In the genomic region with DNA sequence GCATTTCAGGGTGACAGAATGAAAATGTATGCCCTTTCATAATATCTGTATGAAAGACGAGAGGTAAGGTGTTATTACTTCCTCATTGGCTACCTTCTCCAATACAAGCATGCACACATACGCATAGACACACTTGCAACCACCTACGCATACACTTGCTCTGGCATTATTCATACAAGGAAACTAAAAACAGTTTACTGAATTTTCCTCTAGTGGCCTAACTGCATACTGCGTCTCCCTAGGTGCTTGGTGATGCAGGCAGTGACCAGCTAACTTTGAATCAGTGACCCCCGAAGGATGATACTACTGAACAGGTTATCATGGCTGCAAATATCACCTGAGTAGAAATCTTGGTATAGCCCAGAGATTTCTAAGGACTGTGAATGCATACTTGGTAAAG, we compare ENCODE assay signal across 25 cellular contexts.
DNase-seq lines count a peak whose midpoint lies in the region; ATAC-seq and TF ChIP-seq lines count a peak whose summit lies in the region.
"Had no signal": no experiment of that assay in that cellular context is flagged by ENCODE, and none has a peak within 500 bp of the region (broad histone marks: within the 10 kb centered on the region; RNA-seq: fewer than 3 reads in every experiment).

No MANE protein-coding gene starts in this region.

- H3K4me1 ChIP-seq in neural progenitor cell: peaks cover 30% of the 10 kb centered on the region

- H3K36me3 ChIP-seq in neural progenitor cell: no peaks in the 10 kb centered on the region

- peak overlapping the region; percentile 10 for H3K4me2 ChIP-seq in neural progenitor cell
- H3K4me2 ChIP-seq: hepatocyte had no signal

- peaks cover 43% of the 10 kb centered on the region for H3K4me1 Mint-ChIP-seq in neural progenitor cell
- H3K4me1 Mint-ChIP-seq in stimulated activated naive B cell treated with anti-CD40 and anti-IgM and Interleukin-4, amounts not matched to agents 10 μg/mL and 1 μg/mL and 100 μg/mL, for 72 hours: no peaks in the 10 kb centered on the region
- H3K4me1 Mint-ChIP-seq: activated CD4-positive, alpha-beta memory T cell treated with anti-CD3 and anti-CD28 coated beads, Interleukin-2, amount 10 ng/mL, durations not matched to agents 7 days and 5 days; B cell; memory B cell; naive thymus-derived CD8-positive, alpha-beta T cell had no signal

- H3K9ac ChIP-seq in neural progenitor cell: no peak overlapping the region

- peaks cover 5% of the 10 kb centered on the region for H3K9me3 Mint-ChIP-seq in neural progenitor cell
- H3K9me3 Mint-ChIP-seq in stimulated activated naive B cell treated with anti-CD40 and anti-IgM and Interleukin-4, amounts not matched to agents 10 μg/mL and 1 μg/mL and 100 μg/mL, for 72 hours: no peaks in the 10 kb centered on the region
- H3K9me3 Mint-ChIP-seq: activated CD4-positive, alpha-beta memory T cell treated with anti-CD3 and anti-CD28 coated beads, Interleukin-2, amount 10 ng/mL, durations not matched to agents 7 days and 5 days had no signal

- no peaks in the 10 kb centered on the region for H3K36me3 Mint-ChIP-seq in neural progenitor cell
- no peaks in the 10 kb centered on the region for H3K36me3 Mint-ChIP-seq in stimulated activated naive B cell treated with anti-CD40 and anti-IgM and Interleukin-4, amounts not matched to agents 10 μg/mL and 1 μg/mL and 100 μg/mL, for 72 hours
- H3K36me3 Mint-ChIP-seq: memory B cell; naive thymus-derived CD8-positive, alpha-beta T cell had no signal

- no peak overlapping the region for H3K4me3 ChIP-seq in neural progenitor cell
- H3K4me3 ChIP-seq: hepatocyte, skin epidermis had no signal

- peaks cover 13% of the 10 kb centered on the region for H3K27me3 Mint-ChIP-seq in neural progenitor cell (ENCODE audit: insufficient read depth, low read depth)
- no peaks in the 10 kb centered on the region for H3K27me3 Mint-ChIP-seq in stimulated activated naive B cell treated with anti-CD40 and anti-IgM and Interleukin-4, amounts not matched to agents 10 μg/mL and 1 μg/mL and 100 μg/mL, for 72 hours
- H3K27me3 Mint-ChIP-seq: activated CD4-positive, alpha-beta memory T cell treated with anti-CD3 and anti-CD28 coated beads, Interleukin-2, amount 10 ng/mL, durations not matched to agents 7 days and 5 days; B cell; memory B cell; naive thymus-derived CD8-positive, alpha-beta T cell had no signal

- TF ChIP-seq CTCF in neural progenitor cell (IDR thresholded peaks at IDR 0.05): peak; percentile 47

- H3K27ac ChIP-seq in epithelial cell of prostate (no peak overlapping the region), neural progenitor cell (no peak overlapping the region)
- H3K27ac ChIP-seq: hepatocyte had no signal

- H3K27ac Mint-ChIP-seq in neural progenitor cell: no peak overlapping the region
- H3K27ac Mint-ChIP-seq in stimulated activated naive B cell treated with anti-CD40 and anti-IgM and Interleukin-4, amounts not matched to agents 10 μg/mL and 1 μg/mL and 100 μg/mL, for 72 hours: no peak overlapping the region
- H3K27ac Mint-ChIP-seq: activated CD4-positive, alpha-beta memory T cell treated with anti-CD3 and anti-CD28 coated beads, Interleukin-2, amount 10 ng/mL, durations not matched to agents 7 days and 5 days; B cell; memory B cell; naive thymus-derived CD8-positive, alpha-beta T cell had no signal

- no peaks in the 10 kb centered on the region for H3K27me3 ChIP-seq in neural progenitor cell
- H3K27me3 ChIP-seq: hepatocyte had no signal

- no peaks in the 10 kb centered on the region for H3K79me2 ChIP-seq in neural progenitor cell (ENCODE audit: low read depth)
- H3K79me2 ChIP-seq: hepatocyte had no signal

- H3K9me3 ChIP-seq in neural progenitor cell (ENCODE audit: low read depth): no peaks in the 10 kb centered on the region

- ATAC-seq in GM18868 (IDR thresholded peaks at IDR 0.05; ENCODE audit: unreplicated experiment): peak; percentile 49
- ATAC-seq in stimulated activated naive B cell treated with anti-CD40 and anti-IgM and Interleukin-4, amounts not matched to agents 10 μg/mL and 1 μg/mL and 100 μg/mL, for 72 hours (replicated peaks): no peak
- ATAC-seq: naive thymus-derived CD8-positive, alpha-beta T cell had no signal

- no peak overlapping the region for H3K4me3 Mint-ChIP-seq in neural progenitor cell
- H3K4me3 Mint-ChIP-seq in stimulated activated naive B cell treated with anti-CD40 and anti-IgM and Interleukin-4, amounts not matched to agents 10 μg/mL and 1 μg/mL and 100 μg/mL, for 72 hours: no peak overlapping the region
- H3K4me3 Mint-ChIP-seq: activated CD4-positive, alpha-beta memory T cell treated with anti-CD3 and anti-CD28 coated beads, Interleukin-2, amount 10 ng/mL, durations not matched to agents 7 days and 5 days; B cell; memory B cell; naive thymus-derived CD8-positive, alpha-beta T cell had no signal

- no peaks in the 10 kb centered on the region for H4K20me1 ChIP-seq in neural progenitor cell (ENCODE audit: low read depth)

- no peak overlapping the region for H2AFZ ChIP-seq in neural progenitor cell (replicated peaks)
- H2AFZ ChIP-seq: hepatocyte had no signal

- DNase-seq in NCI-H69 (lab: John Stamatoyannopoulos, UW): peak; percentile 29
- peak; percentile 40 for DNase-seq in epithelial cell of prostate (ENCODE audit: low read depth, low spot score)
- DNase-seq in neural progenitor cell (ENCODE audit: low spot score): no peak
- no peak for DNase-seq in retina
- no peak for DNase-seq in iPS-NIHi7 (ENCODE audit: extremely low spot score)
- DNase-seq in stimulated activated naive B cell treated with anti-CD40 and anti-IgM and Interleukin-4, amounts not matched to agents 10 μg/mL and 1 μg/mL and 100 μg/mL, for 72 hours: no peak
- no peak for DNase-seq in glomerular visceral epithelial cell (ENCODE audit: extremely low spot score)
- DNase-seq: activated CD4-positive, alpha-beta memory T cell treated with anti-CD3 and anti-CD28 coated beads, Interleukin-2, amount 10 ng/mL, durations not matched to agents 7 days and 5 days; activated naive CD4-positive, alpha-beta T cell treated with Interleukin-2 at 50 U/mL for 16 hours; activated T-cell treated with anti-CD3 and anti-CD28 coated beads, Interleukin-2, amount 50 U/mL, for 1 hour; effector memory CD4-positive, alpha-beta T cell; islet precursor cell; Karpas-422; naive thymus-derived CD8-positive, alpha-beta T cell; NCI-H1105 treated with DMSO at 0.1 percent for 48 hours; NCI-H2107; NCI-H524; SHP77; stimulated activated CD4-positive, alpha-beta T cell treated with anti-CD3 and anti-CD28 coated beads, Interleukin-4, amount 100 ng/mL, for 1 hour; T-helper 2 cell had no signal

- H3F3A ChIP-seq in neural progenitor cell (ENCODE audit: low read depth): peaks cover 4% of the 10 kb centered on the region

Comparison
In these comparisons a context has a peak if more than half of its experiments do, and no peak if none do; other contexts are left out.
1. DNase-seq: peak in NCI-H69 (single experiment) and epithelial cell of prostate (single experiment); none in neural progenitor cell (single experiment), retina (single experiment), iPS-NIHi7 (single experiment), stimulated activated naive B cell treated with anti-CD40 and anti-IgM and Interleukin-4, amounts not matched to agents 10 μg/mL and 1 μg/mL and 100 μg/mL, for 72 hours (single experiment) and glomerular visceral epithelial cell (single experiment).